Comparison of ENCODE assay signal across 1 cellular context in the genomic region with DNA sequence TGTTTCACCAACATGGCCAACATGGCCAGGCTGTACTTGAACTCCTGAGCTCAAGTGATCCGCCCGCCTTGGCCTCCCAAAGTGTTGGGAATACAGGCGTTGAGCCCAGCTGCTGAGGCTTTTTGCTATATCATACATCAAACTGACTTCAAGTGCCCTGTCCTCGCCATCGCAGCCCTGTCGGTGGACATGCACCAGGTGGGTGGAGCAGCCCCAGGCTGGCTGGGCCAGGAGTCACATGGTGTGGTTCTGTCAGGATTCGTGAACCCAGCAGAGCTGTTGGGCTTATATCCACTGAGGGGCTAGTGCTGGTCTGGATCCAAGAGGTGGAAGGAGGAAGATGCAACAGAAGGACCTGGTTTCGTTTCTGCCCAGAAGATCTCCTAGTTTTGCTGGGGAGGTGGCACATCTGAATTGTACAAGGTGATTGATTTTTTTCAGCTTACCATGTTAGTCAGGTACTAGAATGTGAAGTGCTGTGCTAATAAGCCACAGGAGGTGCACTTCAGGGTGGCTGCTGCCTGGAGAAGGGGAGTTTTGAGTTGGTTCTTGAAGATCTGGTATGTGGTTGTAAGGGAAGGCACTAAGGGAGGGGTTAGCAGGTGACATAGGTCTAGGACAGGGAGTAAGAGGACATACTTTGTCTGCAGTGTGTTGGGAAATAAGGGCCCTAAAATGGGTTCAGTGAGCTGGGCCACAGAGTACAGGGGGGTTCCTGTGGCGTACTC.
TF ChIP-seq lines count a peak whose summit lies in the region.

No MANE protein-coding gene starts in this region.

TF ChIP-seq in K562, 482 proteins besides CTCF, POLR2A, EP300 and RAD21:
- TF ChIP-seq ZZZ3 (IDR thresholded peaks at IDR 0.05) (no peak), CEBPG (CRISPR knock-in tag; IDR thresholded peaks at IDR 0.05) (no peak), CEBPG (tag; conservative IDR thresholded peaks at IDR 0.05 in 1 of 2, IDR thresholded peaks at IDR 0.05 in 1 of 2) (no peak)
- TF ChIP-seq, protein P1, sequence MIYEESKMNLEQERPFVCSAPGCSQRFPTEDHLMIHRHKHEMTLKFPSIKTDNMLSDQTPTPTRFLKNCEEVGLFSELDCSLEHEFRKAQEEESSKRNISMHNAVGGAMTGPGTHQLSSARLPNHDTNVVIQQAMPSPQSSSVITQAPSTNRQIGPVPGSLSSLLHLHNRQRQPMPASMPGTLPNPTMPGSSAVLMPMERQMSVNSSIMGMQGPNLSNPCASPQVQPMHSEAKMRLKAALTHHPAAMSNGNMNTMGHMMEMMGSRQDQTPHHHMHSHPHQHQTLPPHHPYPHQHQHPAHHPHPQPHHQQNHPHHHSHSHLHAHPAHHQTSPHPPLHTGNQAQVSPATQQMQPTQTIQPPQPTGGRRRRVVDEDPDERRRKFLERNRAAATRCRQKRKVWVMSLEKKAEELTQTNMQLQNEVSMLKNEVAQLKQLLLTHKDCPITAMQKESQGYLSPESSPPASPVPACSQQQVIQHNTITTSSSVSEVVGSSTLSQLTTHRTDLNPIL (CRISPR knock-in tag; IDR thresholded peaks at IDR 0.05) = no peak
